Comparison of ENCODE assay signal across 8 cellular contexts in the genomic region with DNA sequence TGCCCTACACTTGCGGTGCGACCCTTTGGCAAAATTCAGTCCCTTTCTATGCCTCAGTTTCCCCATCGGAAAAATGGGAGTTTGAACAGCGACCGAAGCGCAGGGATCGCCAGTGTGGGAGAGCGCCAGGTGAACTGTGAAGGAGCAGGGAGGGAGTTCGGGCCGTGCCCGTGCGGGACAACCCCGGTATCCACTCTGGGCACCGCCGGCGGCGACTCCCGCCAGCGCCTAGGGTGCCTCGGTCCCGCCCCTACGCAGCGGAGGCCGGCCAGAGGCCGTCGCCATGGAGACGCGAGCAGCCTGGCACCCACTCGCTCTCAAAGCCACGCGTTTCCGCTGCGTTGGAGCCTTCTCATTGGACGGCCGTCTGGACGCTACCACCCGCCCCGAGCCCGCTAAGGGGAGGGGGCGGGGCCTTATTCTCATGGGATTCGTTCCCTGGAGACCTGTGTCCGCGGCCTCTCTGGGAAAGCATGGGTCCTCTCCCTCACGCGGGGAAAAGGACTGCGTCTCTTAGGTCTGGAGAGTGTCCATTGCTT. TPM values are rescaled to one million over a fixed set of nuclear protein-coding genes. Genes with fewer than 3 reads are reported as not detected.
DNase-seq lines count a peak whose midpoint lies in the region; ATAC-seq and TF ChIP-seq lines count a peak whose summit lies in the region.

No MANE protein-coding gene starts in this region.

- no peaks in the 10 kb centered on the region for H3K36me3 ChIP-seq in iPS-15b (ENCODE audit: control insufficient read depth, insufficient read depth, low read length)
- no peaks in the 10 kb centered on the region for H3K36me3 ChIP-seq in skeletal muscle satellite cell (ENCODE audit: insufficient read depth, low read length)

- peak overlapping the region; percentile 93 for H3K4me2 ChIP-seq in skeletal muscle satellite cell (ENCODE audit: low read length)

- H3K4me1 ChIP-seq in iPS-15b (ENCODE audit: control insufficient read depth, insufficient read depth, low read length) (peaks cover 20% of the 10 kb centered on the region), skeletal muscle satellite cell (ENCODE audit: control insufficient read depth, insufficient read depth, low read length) (peaks cover 18% of the 10 kb centered on the region)

- H3K27me3 ChIP-seq in iPS-15b (ENCODE audit: control insufficient read depth, insufficient read depth, low read length) = no peaks in the 10 kb centered on the region
- H3K27me3 ChIP-seq in skeletal muscle satellite cell (ENCODE audit: control insufficient read depth, insufficient read depth, low read length) = no peaks in the 10 kb centered on the region

- H3K4me3 ChIP-seq in iPS-15b (ENCODE audit: low read depth, low read length) (peak overlapping the region; percentile 87), skeletal muscle satellite cell (ENCODE audit: low read length) (peak overlapping the region; percentile 91)

- DNase-seq in 8988T (peak; percentile 86), NCI-H2107 treated with DMSO at 0.1 percent for 48 hours (lab: John Stamatoyannopoulos, UW; ENCODE audit: unreplicated experiment) (peak; percentile 94), UCSD-AML1 (lab: John Stamatoyannopoulos, UW; ENCODE audit: unreplicated experiment) (peak; percentile 98), brain pericyte (ENCODE audit: low read depth, low spot score) (peak; percentile 87)

- H3K9ac ChIP-seq in iPS-15b (ENCODE audit: low read depth, low read length) = peak overlapping the region; percentile 89
- H3K9ac ChIP-seq in skeletal muscle satellite cell (ENCODE audit: low read depth, low read length) = peak overlapping the region; percentile 94

- H3K9me3 ChIP-seq in iPS-15b (ENCODE audit: control insufficient read depth, insufficient read depth, low read length) (no peaks in the 10 kb centered on the region), skeletal muscle satellite cell (replicated peaks; ENCODE audit: low read length) (no peaks in the 10 kb centered on the region)

- peak; percentile 55 for ATAC-seq in HG03064 (IDR thresholded peaks at IDR 0.05; ENCODE audit: low read depth, unreplicated experiment)

- peak; percentile 77 for TF ChIP-seq POLR2A in GM18526 (IDR thresholded peaks at IDR 0.05; ENCODE audit: extremely low read depth, insufficient read length)

RNA-seq across cellular contexts. Expression of gene MLEC, which starts 0.7 kb away (rescaled TPM):
- 78.6 and 84.5 TPM in 2 replicates for total RNA-seq in skeletal muscle satellite cell (2012; rRNA removed)

RNA-seq across cellular contexts. Expression of gene UNC119B, which starts 24.0 kb away (rescaled TPM):
- 16.5 and 19.7 TPM in 2 replicates for total RNA-seq in skeletal muscle satellite cell (2012; rRNA removed)

RNA-seq across cellular contexts. Expression of gene ACADS, which starts 39.4 kb away (rescaled TPM):
- total RNA-seq in skeletal muscle satellite cell (2012; rRNA removed) = 8.6 and 9.4 TPM in 2 replicates

RNA-seq across cellular contexts. Expression of gene CABP1, which starts 45.8 kb away (rescaled TPM):
- total RNA-seq in skeletal muscle satellite cell (2012; rRNA removed) = 0.22 and 0.76 TPM in 2 replicates

Comparison
In these comparisons a context has a peak if more than half of its experiments do, and no peak if none do; other contexts are left out.
1. Peak in every context shown above with its lines: DNase-seq, ATAC-seq and H3K4me3 ChIP-seq.